9 cellular contexts compared by ENCODE assay signal in genomic region chr9:96441798-96442445, GRCh38. TPM values are rescaled to one million over a fixed set of nuclear protein-coding genes. Genes with fewer than 3 reads are reported as not detected.
DNase-seq lines count a peak whose midpoint lies in the region; ATAC-seq and TF ChIP-seq lines count a peak whose summit lies in the region.
"Had no signal": no experiment of that assay in that cellular context is flagged by ENCODE, and none has a peak within 500 bp of the region (broad histone marks: within the 10 kb centered on the region; RNA-seq: fewer than 3 reads in every experiment).

No MANE protein-coding gene starts in this region.

- H3K4me1 Mint-ChIP-seq in CD8-positive, alpha-beta T cell (ENCODE audit: low read depth): no peaks in the 10 kb centered on the region
- no peaks in the 10 kb centered on the region for H3K4me1 Mint-ChIP-seq in nephron progenitor cell

- ATAC-seq in CD8-positive, alpha-beta T cell: peak; percentile 44
- no peak for ATAC-seq in HG03039 (IDR thresholded peaks at IDR 0.05; ENCODE audit: unreplicated experiment)

- H3K4me3 Mint-ChIP-seq in CD8-positive, alpha-beta T cell: no peak overlapping the region
- H3K4me3 Mint-ChIP-seq in nephron progenitor cell: no peak overlapping the region

- no peaks in the 10 kb centered on the region for H3K27me3 Mint-ChIP-seq in CD8-positive, alpha-beta T cell (ENCODE audit: low read depth)
- H3K27me3 Mint-ChIP-seq in nephron progenitor cell (ENCODE audit: low read depth, poor library complexity): peaks cover 8% of the 10 kb centered on the region

- H3K4me1 ChIP-seq in CD8-positive, alpha-beta T cell (ENCODE audit: insufficient read depth, low read length): no peaks in the 10 kb centered on the region
- H3K4me1 ChIP-seq in HEK293 (ENCODE audit: control insufficient read depth, insufficient read depth, low read length): no peaks in the 10 kb centered on the region

- POLR2A ChIA-PET in CD8-positive, alpha-beta T cell (lab: Charles Lee): interaction anchor here (1.3 to 1.4 kb wide), 2 partner anchors 9 kb away, joined by 3 to 6 read pairs; partner anchors contain the start of gene HABP4
- POLR2A ChIA-PET in HEK293 (lab: Yijun Ruan, JAX) (no interaction called here), RWPE1 (lab: Yijun Ruan, JAX; ENCODE audit: low non-redundant PET) (no interaction called here)

- intact Hi-C loops in CD8-positive, alpha-beta T cell (cut with DNase I, micrococcal nuclease): loop anchor here (10.0 kb wide), 2 partner anchors 117 to 1717 kb away; partner anchors contain the start of gene AOPEP (in 1 of the 2)

- no peak overlapping the region for H3K27ac ChIP-seq in CD8-positive, alpha-beta T cell (ENCODE audit: low read depth, low read length)
- H3K27ac ChIP-seq in HEK293 (ENCODE audit: extremely low read depth, low read depth, low read length) (no peak overlapping the region), RWPE1 (no peak overlapping the region)
- H3K27ac ChIP-seq: epithelial cell of prostate had no signal

- H3K9me3 Mint-ChIP-seq in CD8-positive, alpha-beta T cell: no peaks in the 10 kb centered on the region
- no peaks in the 10 kb centered on the region for H3K9me3 Mint-ChIP-seq in nephron progenitor cell

- H3K27me3 ChIP-seq in CD8-positive, alpha-beta T cell (ENCODE audit: insufficient read depth, low read length): no peaks in the 10 kb centered on the region

- no peak overlapping the region for H3K4me3 ChIP-seq in CD8-positive, alpha-beta T cell (ENCODE audit: low read depth, low read length)
- no peak overlapping the region for H3K4me3 ChIP-seq in HEK293 (ENCODE audit: low read depth, low read length)

- DNase-seq in CD8-positive, alpha-beta T cell: no peak
- DNase-seq in RWPE1 (ENCODE audit: low spot score) (no peak), glomerular visceral epithelial cell (ENCODE audit: extremely low spot score) (peak; percentile 36), nephron progenitor cell (no peak), hypothalamus (lab: John Stamatoyannopoulos, UW) (no peak), superior temporal gyrus (ENCODE audit: extremely low spot score) (no peak)

- no peak for TF ChIP-seq CTCF in CD8-positive, alpha-beta T cell (IDR thresholded peaks at IDR 0.05)
- no peak for TF ChIP-seq CTCF in HEK293 (tag by site-specific recombination; IDR thresholded peaks at IDR 0.05)
- peak; percentile 30; the same call in 1 of the 2 replicates for TF ChIP-seq CTCF in RWPE1 (conservative IDR thresholded peaks at IDR 0.05; ENCODE audit: low read depth)
- TF ChIP-seq CTCF in nephron progenitor cell (IDR thresholded peaks at IDR 0.05): no peak

- no peaks in the 10 kb centered on the region for H3K9me3 ChIP-seq in CD8-positive, alpha-beta T cell (ENCODE audit: low read length)
- no peaks in the 10 kb centered on the region for H3K9me3 ChIP-seq in HEK293 (ENCODE audit: control insufficient read depth, insufficient read depth, low read depth, low read length)

- H3K27ac Mint-ChIP-seq in CD8-positive, alpha-beta T cell: no peak overlapping the region
- H3K27ac Mint-ChIP-seq in nephron progenitor cell: no peak overlapping the region

- CTCF ChIA-PET in CD8-positive, alpha-beta T cell (lab: Charles Lee): interaction anchor here (0.5 to 2.5 kb wide), 4 partner anchors 10 to 115 kb away, joined by 3 to 11 read pairs (median 4); no protein-coding TSS in a partner anchor
- CTCF ChIA-PET in HEK293 (lab: Yijun Ruan, JAX) (interaction anchor here (0.6 to 2.4 kb wide), 20 partner anchors 8 to 236 kb away, joined by 3 to 18 read pairs (median 4); partner anchors contain the start of gene HABP4), RWPE1 (lab: Yijun Ruan, JAX) (interaction anchor here (0.5 to 1.1 kb wide), 13 partner anchors 15 to 1285 kb away, joined by 3 to 6 read pairs (median 4); no protein-coding TSS in a partner anchor)

- H3K36me3 Mint-ChIP-seq in CD8-positive, alpha-beta T cell: no peaks in the 10 kb centered on the region
- H3K36me3 Mint-ChIP-seq in nephron progenitor cell (ENCODE audit: low read depth): no peaks in the 10 kb centered on the region

- H3K36me3 ChIP-seq in CD8-positive, alpha-beta T cell (ENCODE audit: insufficient read depth, low read length): no peaks in the 10 kb centered on the region
- H3K36me3 ChIP-seq in HEK293 (ENCODE audit: control insufficient read depth in 2 of 2, insufficient read depth in 1 of 2, low read length in 2 of 2): no peaks in the 10 kb centered on the region

TF ChIP-seq in HEK293, 187 proteins besides CTCF, POLR2A, EP300 and RAD21:
- peak; percentile 37 for TF ChIP-seq SETDB1 (IDR thresholded peaks at IDR 0.05; ENCODE audit: insufficient read length, low read length)
- peak; percentile 66 for TF ChIP-seq ZNF654 (tag by site-specific recombination; IDR thresholded peaks at IDR 0.05; ENCODE audit: low read depth)
- TF ChIP-seq GLI4 (tag by site-specific recombination; IDR thresholded peaks at IDR 0.05): no peak
TF ChIP-seq in HEK293: peak in this region for 2.

RNA-seq across cellular contexts. Expression of gene HABP4, which starts 8.0 kb away (rescaled TPM):
- total RNA-seq in CD8-positive, alpha-beta T cell: 10 to 100 TPM; 31.9 to 32.6 TPM

RNA-seq across cellular contexts. Expression of gene ZNF367, which starts 23.8 kb away (rescaled TPM):
- total RNA-seq in CD8-positive, alpha-beta T cell: 1 to 10 TPM; 6.1 to 6.4 TPM

RNA-seq across cellular contexts. Expression of gene SLC35D2, which starts 58.4 kb away (rescaled TPM):
- total RNA-seq in CD8-positive, alpha-beta T cell: 10 to 100 TPM; 18.5 to 20.5 TPM
